In the genomic region with DNA sequence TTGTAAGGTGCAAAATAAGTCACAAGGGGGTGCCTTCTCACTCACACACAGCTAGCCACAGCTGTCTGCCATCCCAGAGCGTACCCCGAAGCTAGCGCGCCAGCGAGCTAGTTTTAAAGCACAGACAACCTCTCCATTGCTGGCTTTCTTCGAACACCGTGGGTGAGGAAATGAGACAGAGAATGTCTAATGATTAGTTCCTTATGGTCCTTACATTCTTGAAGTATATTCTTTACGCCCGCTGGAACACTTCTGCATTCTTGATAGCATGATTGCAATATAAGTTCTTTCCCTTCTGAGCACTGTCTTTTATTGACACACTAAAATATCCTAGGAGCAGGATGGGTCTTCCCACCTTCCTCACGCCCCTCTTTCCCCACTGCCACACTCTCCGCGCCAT, we compare ENCODE assay signal across 21 cellular contexts.
DNase-seq lines count a peak whose midpoint lies in the region; FAIRE-seq and TF ChIP-seq lines count a peak whose summit lies in the region.
"Had no signal": no experiment of that assay in that cellular context is flagged by ENCODE, and none has a peak within 500 bp of the region (broad histone marks: within the 10 kb centered on the region; RNA-seq: fewer than 3 reads in every experiment).

No MANE protein-coding gene starts in this region.

- intact Hi-C loops in stomach (cut with DNase I; ENCODE audit: low total_unique reads): no loop called here

- no peak overlapping the region for H3K27ac ChIP-seq in astrocyte (ENCODE audit: low read depth, low read length)
- peak overlapping the region in 3 of 5 donors; percentile 71 to 75 (median 72) for H3K27ac ChIP-seq in stomach
- no peak overlapping the region for H3K27ac ChIP-seq in Karpas-422 (ENCODE audit: low read length)
- H3K27ac ChIP-seq: adrenal gland, cardiac muscle cell had no signal

- H3K36me3 Mint-ChIP-seq in activated CD4-positive, alpha-beta T cell treated with anti-CD3 and anti-CD28 coated beads, Interleukin-2, amount 10 ng/mL, durations not matched to agents 7 days and 5 days (ENCODE audit: low read depth): no peaks in the 10 kb centered on the region
- H3K36me3 Mint-ChIP-seq in astrocyte (ENCODE audit: low read depth, unreplicated experiment): peaks cover 8% of the 10 kb centered on the region

- no peak overlapping the region for H3K4me3 ChIP-seq in astrocyte (ENCODE audit: insufficient read depth, low read depth, low read length)
- H3K4me3 ChIP-seq in fibroblast of mammary gland (ENCODE audit: control insufficient read depth, low read depth, low read length): no peak overlapping the region
- peak overlapping the region in 1 of 4 donors; percentile 9 for H3K4me3 ChIP-seq in stomach
- H3K4me3 ChIP-seq in Karpas-422 (ENCODE audit: low read length): no peak overlapping the region
- H3K4me3 ChIP-seq: adrenal gland, cardiac muscle cell, smooth muscle cell had no signal

- no peaks in the 10 kb centered on the region for H3K9me3 ChIP-seq in astrocyte (ENCODE audit: insufficient read depth, low read depth, low read length)
- H3K9me3 ChIP-seq in stomach: no peaks in the 10 kb centered on the region
- no peaks in the 10 kb centered on the region for H3K9me3 ChIP-seq in Karpas-422 (ENCODE audit: low read length)
- H3K9me3 ChIP-seq: adrenal gland had no signal

- peak overlapping the region; percentile 1 for H3K27ac Mint-ChIP-seq in activated CD4-positive, alpha-beta T cell treated with anti-CD3 and anti-CD28 coated beads, Interleukin-2, amount 10 ng/mL, durations not matched to agents 7 days and 5 days
- H3K27ac Mint-ChIP-seq in astrocyte (ENCODE audit: unreplicated experiment): no peak overlapping the region

- H3K4me2 ChIP-seq in astrocyte (ENCODE audit: low read length) (no peak overlapping the region), Karpas-422 (ENCODE audit: low read depth, low read length, poor library complexity, severe bottlenecking) (no peak overlapping the region)
- H3K4me2 ChIP-seq: smooth muscle cell had no signal

- no peaks in the 10 kb centered on the region for H3K36me3 ChIP-seq in astrocyte (ENCODE audit: insufficient read depth, low read length)
- H3K36me3 ChIP-seq in stomach: no peaks in the 10 kb centered on the region
- H3K36me3 ChIP-seq in Karpas-422 (ENCODE audit: insufficient read depth, low read length): no peaks in the 10 kb centered on the region
- H3K36me3 ChIP-seq: adrenal gland, cardiac muscle cell had no signal

- H2AFZ ChIP-seq in astrocyte (ENCODE audit: low read depth, low read length): no peak overlapping the region
- H2AFZ ChIP-seq in Karpas-422 (ENCODE audit: low read length): no peak overlapping the region

- H4K20me1 ChIP-seq in astrocyte (ENCODE audit: insufficient read depth, low read length) (no peaks in the 10 kb centered on the region), Karpas-422 (ENCODE audit: insufficient read depth, low read depth, low read length) (no peaks in the 10 kb centered on the region)

- POLR2A ChIA-PET in activated CD4-positive, alpha-beta T cell treated with anti-CD3 and anti-CD28 coated beads, Interleukin-2, amount 10 ng/mL, durations not matched to agents 7 days and 5 days (lab: Charles Lee): no interaction called here

- H3K9me3 Mint-ChIP-seq in activated CD4-positive, alpha-beta T cell treated with anti-CD3 and anti-CD28 coated beads, Interleukin-2, amount 10 ng/mL, durations not matched to agents 7 days and 5 days: no peaks in the 10 kb centered on the region
- peaks cover 1% of the 10 kb centered on the region for H3K9me3 Mint-ChIP-seq in astrocyte (ENCODE audit: unreplicated experiment)
- H3K9me3 Mint-ChIP-seq: activated T-helper 2 cell treated with anti-CD3 and anti-CD28 coated beads, Interferon-gamma antibody, Interleukin-2, Interleukin-4, amounts not matched to agents 10 μg/mL and 5 μg/mL and 100 μg/mL, durations not matched to agents 14 hours and 24 hours and 36 hours had no signal

- FAIRE-seq in astrocyte (lab: Jason Lieb, UNC): no peak
- FAIRE-seq: GM19239 had no signal

- no peak overlapping the region for H3K4me3 Mint-ChIP-seq in activated CD4-positive, alpha-beta T cell treated with anti-CD3 and anti-CD28 coated beads, Interleukin-2, amount 10 ng/mL, durations not matched to agents 7 days and 5 days
- H3K4me3 Mint-ChIP-seq in astrocyte (ENCODE audit: unreplicated experiment): peak overlapping the region; percentile 1

- no peak for TF ChIP-seq POLR2A in stomach (IDR thresholded peaks at IDR 0.05)

- DNase-seq in activated CD4-positive, alpha-beta T cell treated with anti-CD3 and anti-CD28 coated beads, Interleukin-2, amount 10 ng/mL, durations not matched to agents 7 days and 5 days: no peak
- no peak for DNase-seq in activated CD4-positive, alpha-beta T cell treated with anti-CD3 and anti-CD28 coated beads for 48 hours
- DNase-seq in astrocyte (ENCODE audit: low read depth): no peak
- DNase-seq in fibroblast of mammary gland (ENCODE audit: low read depth): peak; percentile 45
- DNase-seq in stomach: no peak
- DNase-seq in RPMI8226: no peak
- DNase-seq in Karpas-422: no peak
- DNase-seq in NOMO-1 treated with dmso at 0.1 percent for 144 hours (lab: John Stamatoyannopoulos, UW; ENCODE audit: unreplicated experiment): no peak
- DNase-seq: activated CD4-positive, alpha-beta T cell treated with anti-CD3 and anti-CD28 coated beads for 1 hour; DMS 273 treated with DMSO at 0.1 percent for 48 hours; GF-D8; NCI-H1436 treated with DMSO at 0.1 percent for 48 hours; NCI-H774; OCI-M1; Right ventricle myocardium superior; stimulated activated CD4-positive, alpha-beta T cell treated with anti-CD3 and anti-CD28 coated beads, Interleukin-2, amount 100 ng/mL, for 48 hours had no signal

- WGBS in stomach, 5 donors: 60 to 87% (median 86%) methylated on average over 12 of the region's 12 CpGs

- no peak for TF ChIP-seq CTCF in astrocyte (IDR thresholded peaks at IDR 0.05; ENCODE audit: insufficient read depth, low read depth, low read length)
- TF ChIP-seq CTCF in fibroblast of mammary gland (conservative IDR thresholded peaks at IDR 0.05; ENCODE audit: control insufficient read depth, insufficient read depth, low read depth, low read length): no peak
- TF ChIP-seq CTCF in stomach (IDR thresholded peaks at IDR 0.05): no peak

- no peaks in the 10 kb centered on the region for H3K9me2 ChIP-seq in Karpas-422 (replicated peaks; ENCODE audit: insufficient read depth, low read length)

- peaks cover 20% of the 10 kb centered on the region for H3K4me1 Mint-ChIP-seq in activated CD4-positive, alpha-beta T cell treated with anti-CD3 and anti-CD28 coated beads, Interleukin-2, amount 10 ng/mL, durations not matched to agents 7 days and 5 days
- H3K4me1 Mint-ChIP-seq in astrocyte (ENCODE audit: low read depth, unreplicated experiment): peaks cover 8% of the 10 kb centered on the region

- H3K27me3 Mint-ChIP-seq in activated CD4-positive, alpha-beta T cell treated with anti-CD3 and anti-CD28 coated beads, Interleukin-2, amount 10 ng/mL, durations not matched to agents 7 days and 5 days: no peaks in the 10 kb centered on the region
- H3K27me3 Mint-ChIP-seq in astrocyte (ENCODE audit: low read depth, unreplicated experiment): no peaks in the 10 kb centered on the region

- CTCF ChIA-PET in activated CD4-positive, alpha-beta T cell treated with anti-CD3 and anti-CD28 coated beads, Interleukin-2, amount 10 ng/mL, durations not matched to agents 7 days and 5 days (lab: Charles Lee): no interaction called here

- TF ChIP-seq EP300 in stomach (IDR thresholded peaks at IDR 0.05): no peak

- no peaks in the 10 kb centered on the region for H3K27me3 ChIP-seq in astrocyte (ENCODE audit: insufficient read depth, low read length)
- no peaks in the 10 kb centered on the region for H3K27me3 ChIP-seq in stomach
- no peaks in the 10 kb centered on the region for H3K27me3 ChIP-seq in Karpas-422 (ENCODE audit: low read length)
- H3K27me3 ChIP-seq: adrenal gland, cardiac muscle cell had no signal

- no peaks in the 10 kb centered on the region for H3K4me1 ChIP-seq in astrocyte (ENCODE audit: insufficient read depth, low read length)
- peaks cover 0 to 27% (median 10%) of the 10 kb centered on the region in 4 donors for H3K4me1 ChIP-seq in stomach
- H3K4me1 ChIP-seq in Karpas-422 (ENCODE audit: low read length): no peaks in the 10 kb centered on the region

- H3K9ac ChIP-seq in astrocyte (ENCODE audit: low read length): no peak overlapping the region
- no peak overlapping the region for H3K9ac ChIP-seq in Karpas-422 (ENCODE audit: low read length)

- H3K79me2 ChIP-seq in astrocyte (ENCODE audit: insufficient read depth, low read length) (no peaks in the 10 kb centered on the region), Karpas-422 (ENCODE audit: low read length) (no peaks in the 10 kb centered on the region)

Comparison
In these comparisons a context has a peak if more than half of its experiments do, and no peak if none do; other contexts are left out.
1. H3K27ac ChIP-seq: peak in stomach (3 of 5); none in astrocyte (single experiment) and Karpas-422 (single experiment).